Comparison of ENCODE assay signal across 8 cellular contexts in genomic region chr6:2157441-2158127, GRCh38.
DNase-seq lines count a peak whose midpoint lies in the region; ATAC-seq lines count a peak whose summit lies in the region.

No MANE protein-coding gene starts in this region.

- H3K9me3 ChIP-seq in MG63: no peaks in the 10 kb centered on the region

- H3K27me3 ChIP-seq in ACC112 (ENCODE audit: insufficient read depth, low read length) (no peaks in the 10 kb centered on the region), MG63 (no peaks in the 10 kb centered on the region)

- peak; percentile 1 for DNase-seq in MG63
- DNase-seq in epithelial cell of prostate (ENCODE audit: low read depth, low spot score): no peak
- DNase-seq in DMS153 (lab: John Stamatoyannopoulos, UW): no peak
- DNase-seq in 8988T: no peak

- H3K4me3 ChIP-seq in ACC112 (ENCODE audit: low read depth, low read length): peak overlapping the region; percentile 23
- H3K4me3 ChIP-seq in MG63: no peak overlapping the region

- peak overlapping the region; percentile 26 for H2AFZ ChIP-seq in ACC112 (ENCODE audit: low read length, unreplicated experiment)

- no peaks in the 10 kb centered on the region for H3K79me2 ChIP-seq in ACC112 (ENCODE audit: control insufficient read depth, insufficient read depth, low read length, unreplicated experiment)

- peak; percentile 53 for ATAC-seq in GM18511 (IDR thresholded peaks at IDR 0.05; ENCODE audit: unreplicated experiment)
- ATAC-seq in GM18519 (IDR thresholded peaks at IDR 0.05; ENCODE audit: low FRiP score, unreplicated experiment): no peak
- no peak for ATAC-seq in HG02938 (IDR thresholded peaks at IDR 0.05; ENCODE audit: unreplicated experiment)

- no peaks in the 10 kb centered on the region for H3K36me3 ChIP-seq in ACC112 (ENCODE audit: insufficient read depth, low read length)
- no peaks in the 10 kb centered on the region for H3K36me3 ChIP-seq in MG63

- H3K27ac ChIP-seq in ACC112 (ENCODE audit: low read depth, low read length) (peak overlapping the region; percentile 78), epithelial cell of prostate (peak overlapping the region; percentile 46)

- H3K4me1 ChIP-seq in ACC112 (ENCODE audit: control insufficient read depth, insufficient read depth, low read length, unreplicated experiment): peaks cover 32% of the 10 kb centered on the region
